37 cellular contexts compared by ENCODE assay signal in genomic region chr9:99213197-99213596, GRCh38.
"Had no signal": no experiment of that assay in that cellular context is flagged by ENCODE, and none has a peak within 500 bp of the region (broad histone marks: within the 10 kb centered on the region; RNA-seq: fewer than 3 reads in every experiment).

No MANE protein-coding gene starts in this region.

- H3K4me3 ChIP-seq: adrenal gland, coronary artery, heart left ventricle, pancreas, prostate gland, skin epidermis, suprapubic skin, tibial artery, upper lobe of right lung had no signal

- H3K9me3 Mint-ChIP-seq: WTC11 had no signal

- ATAC-seq: activated CD8-positive, alpha-beta T cell treated with anti-CD3 and anti-CD28 coated beads for 36 hours; effector memory CD8-positive, alpha-beta T cell; left colon; naive thymus-derived CD8-positive, alpha-beta T cell; sciatic nerve; upper lobe of right lung; WTC11 had no signal

- H3K27ac ChIP-seq: adrenal gland, coronary artery, heart left ventricle, pancreas, prostate gland, skin epidermis, suprapubic skin, tibial artery, upper lobe of right lung had no signal

- H3K27ac Mint-ChIP-seq: activated CD8-positive, alpha-beta T cell treated with anti-CD3 and anti-CD28 coated beads for 36 hours; activated naive CD8-positive, alpha-beta T cell; activated T-helper 2 cell treated with anti-CD3 and anti-CD28 coated beads, Interferon-gamma antibody, Interleukin-2, Interleukin-4, amounts not matched to agents 10 μg/mL and 5 μg/mL and 100 μg/mL, durations not matched to agents 14 hours and 24 hours and 36 hours; brain; effector memory CD8-positive, alpha-beta T cell; immature natural killer cell; mesothelial cell of epicardium; WTC11 had no signal

- H3K9me3 ChIP-seq: pancreas, prostate gland, suprapubic skin, tibial artery, upper lobe of right lung had no signal

- H3K27me3 ChIP-seq: adrenal gland, heart left ventricle, pancreas, suprapubic skin, tibial artery, upper lobe of right lung had no signal

- FAIRE-seq: kidney, pancreas had no signal

- H3K27me3 Mint-ChIP-seq: activated naive CD8-positive, alpha-beta T cell; brain; effector memory CD8-positive, alpha-beta T cell had no signal

- H3K4me1 Mint-ChIP-seq: mesothelial cell of epicardium, neural crest cell had no signal

- H3K4me3 Mint-ChIP-seq: activated CD8-positive, alpha-beta T cell treated with anti-CD3 and anti-CD28 coated beads for 36 hours; activated naive CD8-positive, alpha-beta T cell; brain; effector memory CD8-positive, alpha-beta T cell; immature natural killer cell; mesothelial cell of epicardium; naive thymus-derived CD8-positive, alpha-beta T cell; neural crest cell; WTC11 had no signal

- H3K36me3 ChIP-seq: prostate gland had no signal

- DNase-seq: activated CD4-positive, alpha-beta T cell treated with anti-CD3 and anti-CD28 coated beads, Interleukin-2, amount 50 U/mL, for 1 hour; activated CD8-positive, alpha-beta T cell treated with anti-CD3 and anti-CD28 coated beads for 36 hours; activated naive CD4-positive, alpha-beta T cell; activated T-cell treated with anti-CD3 and anti-CD28 coated beads, Interleukin-2, amount 50 U/mL, for 48 hours; adrenal gland; aorta; effector memory CD8-positive, alpha-beta T cell; erythroblast; foreskin fibroblast; heart left ventricle; hypothalamus; immature natural killer cell; kidney; left colon; mammary epithelial cell; naive thymus-derived CD8-positive, alpha-beta T cell; nucleus accumbens; pancreas; retina; stimulated activated CD4-positive, alpha-beta T cell treated with anti-CD3 and anti-CD28 coated beads, Interleukin-12 subunit alpha, Interleukin-12 subunit beta, amount 100 ng/mL, for 4 hours; stimulated activated CD4-positive, alpha-beta T cell treated with anti-CD3 and anti-CD28 coated beads, Interleukin-4, amount 100 ng/mL, for 24 hours; stimulated activated CD8-positive, alpha-beta memory T cell treated with anti-CD3 and anti-CD28 coated beads, Interleukin-4, amount 100 ng/mL, for 48 hours; stimulated activated naive CD4-positive, alpha-beta T cell; T-helper 2 cell; tibial artery; upper lobe of right lung had no signal

- H3K4me1 ChIP-seq: prostate gland, suprapubic skin, tibial artery, upper lobe of right lung had no signal
